In genomic region chr22:19410941-19411689, GRCh38 we compare ENCODE assay signal across 24 cellular contexts. TPM values are rescaled to one million over a fixed set of nuclear protein-coding genes. Genes with fewer than 3 reads are reported as not detected.
DNase-seq lines count a peak whose midpoint lies in the region; ATAC-seq and TF ChIP-seq lines count a peak whose summit lies in the region.
"Had no signal": no experiment of that assay in that cellular context is flagged by ENCODE, and none has a peak within 500 bp of the region (broad histone marks: within the 10 kb centered on the region; RNA-seq: fewer than 3 reads in every experiment).

No MANE protein-coding gene starts in this region.

- no peaks in the 10 kb centered on the region for H3K9me3 ChIP-seq in psoas muscle
- H3K9me3 ChIP-seq: gastroesophageal sphincter had no signal

- H3K27me3 ChIP-seq in psoas muscle (ENCODE audit: insufficient read depth in 3 of 3, low read length in 2 of 3) = no peaks in the 10 kb centered on the region
- H3K27me3 ChIP-seq: gastroesophageal sphincter had no signal

- intact Hi-C loops in left cardiac atrium (cut with DNase I) (no loop called here), psoas muscle (cut with DNase I) (no loop called here)

- WGBS in psoas muscle, 3 donors = 59 to 72% (median 66%) methylated on average over 6 of the region's 6 CpGs

- H3K36me3 ChIP-seq in psoas muscle (ENCODE audit: insufficient read depth in 1 of 2, low read depth in 1 of 2) = peaks cover 12 to 42% of the 10 kb centered on the region in 2 donors

- H3K4me1 ChIP-seq in psoas muscle = peaks cover 8% of the 10 kb centered on the region
- H3K4me1 ChIP-seq: gastroesophageal sphincter had no signal

- TF ChIP-seq CTCF in psoas muscle (IDR thresholded peaks at IDR 0.05) = no peak

- DNase-seq in NCI-H1092 treated with DMSO at 0.1 percent for 48 hours (lab: John Stamatoyannopoulos, UW) = peak; percentile 3
- no peak for DNase-seq in NCI-H1092 (lab: John Stamatoyannopoulos, UW)
- peak; percentile 64 for DNase-seq in NCI-H2029 (lab: John Stamatoyannopoulos, UW)
- DNase-seq in left cardiac atrium = no peak
- no peak for DNase-seq in psoas muscle
- no peak for DNase-seq in activated CD4-positive, alpha-beta T cell treated with anti-CD3 and anti-CD28 coated beads for 4 hours
- DNase-seq in nucleus accumbens (lab: John Stamatoyannopoulos, UW) = no peak
- DNase-seq in NCI-H1105 treated with DMSO at 0.1 percent for 48 hours (lab: John Stamatoyannopoulos, UW) = no peak
- DNase-seq: activated CD4-positive, alpha-beta memory T cell treated with anti-CD3 and anti-CD28 coated beads, Interleukin-2, amount 10 ng/mL, durations not matched to agents 7 days and 5 days; activated CD4-positive, alpha-beta T cell treated with anti-CD3 and anti-CD28 coated beads for 1 hour; C1 segment of cervical spinal cord; Calu3; DMS79; GOT3; HFFc6; hippocampal formation; mesenchymal stem cell; NCI-H1048; NCI-H187 treated with DMSO at 0.1 percent for 48 hours; NCI-H526; SHP77; stimulated activated CD4-positive, alpha-beta T cell treated with anti-CD3 and anti-CD28 coated beads, Interleukin-4, amount 100 ng/mL, for 1 hour had no signal

- ATAC-seq in left cardiac atrium (peak; percentile 59 to 85), psoas muscle (peak; percentile 53 to 88 (median 81))
- ATAC-seq: gastroesophageal sphincter had no signal

- H3K27ac ChIP-seq in psoas muscle = no peak overlapping the region
- H3K27ac ChIP-seq: 22Rv1, gastroesophageal sphincter had no signal

- H3K4me3 ChIP-seq in psoas muscle = no peak overlapping the region
- H3K4me3 ChIP-seq: gastroesophageal sphincter had no signal

RNA-seq across cellular contexts. Expression of gene HIRA, which starts 20.4 kb away (rescaled TPM):
- total RNA-seq in left cardiac atrium (10 to 100 TPM; 15.3 to 22.1 TPM), psoas muscle (10 to 100 TPM; 12.3 to 32.7 (median 18.8) TPM)
- 10 to 100 TPM; 13.3 to 18.9 (median 14.4) TPM for polyA plus RNA-seq in psoas muscle

RNA-seq across cellular contexts. Expression of gene MRPL40, which starts 21.2 kb away (rescaled TPM):
- total RNA-seq in left cardiac atrium (10 to 100 TPM; 30.2 to 32.2 TPM), psoas muscle (10 to 100 TPM; 53.7 to 70.5 (median 58.2) TPM)
- 10 to 100 TPM; 45.8 to 78.6 (median 62.3) TPM for polyA plus RNA-seq in psoas muscle

RNA-seq across cellular contexts. Expression of gene C22orf39, which starts 36.4 kb away (rescaled TPM):
- total RNA-seq in left cardiac atrium (10 to 100 TPM; 38.3 to 48.0 TPM), psoas muscle (100 to 1,000 TPM in 1 of 4 donors, 10 to 100 TPM in 3; 84.3 to 101 (median 92.3) TPM)
- 100 to 1,000 TPM in 1 of 3 donors, 10 to 100 TPM in 2; 60.9 to 104 (median 66.7) TPM for polyA plus RNA-seq in psoas muscle

Comparison
In these comparisons a context has a peak if more than half of its experiments do, and no peak if none do; other contexts are left out.
1. DNase-seq: peak in NCI-H1092 treated with DMSO at 0.1 percent for 48 hours (single experiment) and NCI-H2029 (single experiment); none in NCI-H1092 (single experiment), left cardiac atrium (single experiment), psoas muscle (0 of 2), activated CD4-positive, alpha-beta T cell treated with anti-CD3 and anti-CD28 coated beads for 4 hours (0 of 2), nucleus accumbens (0 of 56) and NCI-H1105 treated with DMSO at 0.1 percent for 48 hours (single experiment).